In the genomic region with DNA sequence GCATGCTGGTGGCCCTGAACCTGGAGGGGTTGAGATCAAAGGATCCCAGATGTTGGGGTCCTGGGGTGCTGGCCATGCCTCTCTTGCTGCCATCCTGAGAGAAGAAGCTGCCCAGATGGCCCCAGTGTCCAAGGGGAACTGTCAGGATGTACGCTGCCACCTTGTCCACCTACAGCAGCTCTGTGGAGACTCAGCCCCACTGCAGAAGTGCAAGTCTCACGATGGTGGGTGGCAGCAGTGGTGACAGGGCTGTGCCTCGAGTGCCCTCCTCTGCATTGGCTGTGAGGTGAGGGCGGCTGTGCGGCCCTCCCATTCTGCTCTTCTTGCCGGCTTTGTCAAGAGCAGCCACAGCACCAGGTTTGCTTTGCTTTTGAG, we compare ENCODE assay signal across 29 cellular contexts.
"Had no signal": no experiment of that assay in that cellular context is flagged by ENCODE, and none has a peak within 500 bp of the region (broad histone marks: within the 10 kb centered on the region; RNA-seq: fewer than 3 reads in every experiment).

No MANE protein-coding gene starts in this region.

- H3K27ac ChIP-seq: cardiac muscle cell, RWPE1, SJCRH30, SK-N-MC had no signal

- H3K36me3 ChIP-seq: cardiac muscle cell, SJCRH30 had no signal

- DNase-seq: activated B cell treated with CpG ODN at 0.5 μM for 24 hours; activated CD4-positive, alpha-beta memory T cell treated with anti-CD3 and anti-CD28 coated beads for 36 hours; activated CD4-positive, alpha-beta T cell treated with anti-CD3 and anti-CD28 coated beads for 4 hours; activated CD4-positive, alpha-beta T cell treated with anti-CD3 and anti-CD28 coated beads, Interleukin-2, amount 50 U/mL, for 1 hour; activated CD4-positive, CD25-positive, alpha-beta regulatory T cell treated with anti-CD3 and anti-CD28 coated beads, Interleukin-2, amount 50 U/mL, for 72 hours; activated CD8-positive, alpha-beta memory T cell treated with anti-CD3 and anti-CD28 coated beads, Interleukin-2, amount 50 U/mL, for 4 hours; activated gamma-delta T cell treated with Interleukin-2 at 50 U/mL for 16 hours; activated naive CD4-positive, alpha-beta T cell treated with anti-CD3 and anti-CD28 coated beads, Interleukin-2, amount 10 ng/mL, durations not matched to agents 7 days and 5 days; activated naive CD8-positive, alpha-beta T cell treated with anti-CD3 and anti-CD28 coated beads, Interleukin-2, amount 50 U/mL, for 24 hours; activated T-cell treated with anti-CD3 and anti-CD28 coated beads for 4 hours; activated T-cell treated with anti-CD3 and anti-CD28 coated beads, Interleukin-2, amount 50 U/mL, for 4 hours; anterior cingulate cortex; Kasumi-1; KG1; NCI-H1048; NCI-H1105 treated with DMSO at 0.1 percent for 48 hours; NCI-H1436; NCI-H1694 treated with DMSO at 0.1 percent for 48 hours; NCI-H2029; NCI-H345; NCI-H524 treated with DMSO at 0.1 percent for 48 hours; PC-3; SHP77; SJCRH30 had no signal

- FAIRE-seq: RCC 7860 had no signal

- H3K9me3 ChIP-seq: MG63, SJCRH30 had no signal

- H3K27me3 ChIP-seq: cardiac muscle cell, MG63, SJCRH30 had no signal

- H3K4me3 ChIP-seq: cardiac muscle cell, MG63, SJCRH30, SK-N-MC had no signal

- H3K4me1 ChIP-seq: SJCRH30 had no signal

- ATAC-seq: activated naive CD8-positive, alpha-beta T cell treated with anti-CD3 and anti-CD28 coated beads, Interleukin-2, amount 50 U/mL, for 24 hours; activated T-cell treated with anti-CD3 and anti-CD28 coated beads, Interleukin-2, amount 50 U/mL, for 4 hours; PC-3 had no signal
